8 cellular contexts compared by ENCODE assay signal in the genomic region with DNA sequence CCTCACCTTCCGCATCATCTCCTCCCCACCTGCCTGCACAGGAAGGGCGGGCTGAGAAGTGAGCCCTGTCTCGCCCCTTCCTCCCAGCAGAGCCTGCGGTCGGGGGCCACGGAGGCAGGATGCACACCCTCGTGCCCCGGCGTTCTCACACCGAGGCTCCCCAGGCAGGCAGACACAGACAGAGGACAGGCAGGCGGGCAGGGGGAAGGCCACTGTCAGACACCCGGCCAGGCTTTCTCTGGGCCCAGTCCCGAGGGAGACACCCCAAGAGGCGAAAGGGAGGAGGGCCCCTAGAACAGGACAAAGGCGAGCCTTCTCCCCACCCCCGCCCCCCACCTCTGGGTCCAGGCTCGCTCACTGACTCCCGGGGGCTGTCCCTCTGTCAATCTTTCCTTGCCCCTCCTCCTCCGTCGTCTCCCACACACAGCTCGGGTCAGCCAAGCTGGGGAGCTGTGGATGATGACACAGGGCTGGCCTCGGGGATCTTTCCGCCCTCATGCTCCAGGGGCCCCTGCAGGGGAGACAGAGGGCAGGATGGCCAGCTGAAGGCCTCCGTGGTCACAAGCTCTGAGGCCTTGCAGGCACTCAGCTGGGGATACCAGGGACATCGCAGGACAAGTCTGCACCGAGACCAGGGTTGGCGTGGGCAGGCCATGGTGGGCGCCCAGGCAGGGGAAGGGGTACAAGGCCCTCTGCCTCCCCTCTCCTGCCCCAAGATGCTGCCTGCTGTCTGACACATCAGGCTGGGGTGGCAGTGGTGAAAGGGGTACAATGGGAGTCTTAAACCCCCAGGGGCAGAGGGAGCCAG. TPM values are rescaled to one million over a fixed set of nuclear protein-coding genes. Genes with fewer than 3 reads are reported as not detected.
DNase-seq lines count a peak whose midpoint lies in the region; ATAC-seq, FAIRE-seq and TF ChIP-seq lines count a peak whose summit lies in the region.

No MANE protein-coding gene starts in this region.

- DNase-seq in activated CD8-positive, alpha-beta memory T cell treated with anti-CD3 and anti-CD28 coated beads, Interleukin-2, amount 50 U/mL, for 1 hour (ENCODE audit: extremely low read depth) = peak; percentile 51
- DNase-seq in frontal cortex (ENCODE audit: low spot score in 2 of 2) (peak; percentile 65 to 72), NCI-H1436 treated with DMSO at 0.1 percent for 48 hours (lab: John Stamatoyannopoulos, UW) (no peak), NCI-H2081 (lab: John Stamatoyannopoulos, UW) (no peak), H54 (ENCODE audit: insufficient read length, low spot score) (no peak)
- DNase-seq in stimulated activated CD4-positive, alpha-beta T cell treated with anti-CD3 and anti-CD28 coated beads, Interleukin-15, amount 100 ng/mL, for 1 hour (ENCODE audit: low read depth in 1 of 2, low spot score in 1 of 2) = peak; percentile 42 to 57

- peak; percentile 49 for ATAC-seq in GM19035 (IDR thresholded peaks at IDR 0.05; ENCODE audit: unreplicated experiment)
- ATAC-seq in HG03108 (IDR thresholded peaks at IDR 0.05; ENCODE audit: unreplicated experiment) = peak; percentile 46

- no peak for TF ChIP-seq POLR2A in H54 (IDR thresholded peaks at IDR 0.05; ENCODE audit: low read depth, low read length)

- FAIRE-seq in frontal cortex (lab: Jason Lieb, UNC) (no peak), H54 (lab: Jason Lieb, UNC) (no peak)

RNA-seq across cellular contexts. Expression of a gene that starts 24.9 kb away (rescaled TPM):
- 57.5 TPM for total RNA-seq in frontal cortex

Comparison
In these comparisons a context has a peak if more than half of its experiments do, and no peak if none do; other contexts are left out.
1. DNase-seq: peak in activated CD8-positive, alpha-beta memory T cell treated with anti-CD3 and anti-CD28 coated beads, Interleukin-2, amount 50 U/mL, for 1 hour (single experiment), frontal cortex (2 of 2) and stimulated activated CD4-positive, alpha-beta T cell treated with anti-CD3 and anti-CD28 coated beads, Interleukin-15, amount 100 ng/mL, for 1 hour (2 of 2); none in NCI-H1436 treated with DMSO at 0.1 percent for 48 hours (single experiment), NCI-H2081 (0 of 2) and H54 (single experiment).